ENCODE assay signal across 8 cellular contexts in the genomic region with DNA sequence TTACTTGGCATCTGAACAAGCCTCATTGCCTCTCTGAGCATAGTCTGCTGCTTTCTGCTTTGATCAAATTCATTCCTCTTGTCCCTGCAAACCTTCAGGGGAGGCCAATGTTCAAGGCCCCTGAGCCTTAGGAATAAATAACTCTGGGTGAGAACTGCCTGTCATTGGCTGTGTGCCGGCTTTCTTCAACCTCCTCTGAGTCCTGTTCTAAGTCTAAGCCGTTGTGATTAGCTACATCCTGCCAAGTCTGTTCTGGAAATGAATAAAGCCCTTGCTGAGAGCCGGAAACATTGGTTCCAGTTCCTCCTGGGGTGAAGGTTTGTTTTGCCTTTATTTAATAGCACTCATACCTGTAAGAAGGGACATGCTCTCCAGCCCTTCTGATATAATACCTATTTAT. TPM values are rescaled to one million over a fixed set of nuclear protein-coding genes. Genes with fewer than 3 reads are reported as not detected.
DNase-seq lines count a peak whose midpoint lies in the region; ATAC-seq and TF ChIP-seq lines count a peak whose summit lies in the region.

No MANE protein-coding gene starts in this region.

- H3K36me3 Mint-ChIP-seq in activated CD4-positive, alpha-beta T cell treated with anti-CD3 and anti-CD28 coated beads, Interleukin-2, amount 10 ng/mL, durations not matched to agents 7 days and 5 days (ENCODE audit: low read depth), result peaks cover 26% of the 10 kb centered on the region
- peaks cover 2% of the 10 kb centered on the region for H3K36me3 Mint-ChIP-seq in memory B cell

- dilution Hi-C loops in mammary epithelial cell (cut with HindIII; ENCODE audit: low sequenced_read_pairs), result no loop called here

- H3K9me3 Mint-ChIP-seq in activated CD4-positive, alpha-beta T cell treated with anti-CD3 and anti-CD28 coated beads, Interleukin-2, amount 10 ng/mL, durations not matched to agents 7 days and 5 days, result no peaks in the 10 kb centered on the region
- no peaks in the 10 kb centered on the region for H3K9me3 Mint-ChIP-seq in memory B cell

- no peaks in the 10 kb centered on the region for H3K9me3 ChIP-seq in mammary epithelial cell (replicated peaks; ENCODE audit: insufficient read depth, low read length)

- in situ Hi-C loops in mammary epithelial cell (cut with MboI; ENCODE audit: low sequenced_read_pairs in 2 of 2), result no loop called here

- H3K27ac Mint-ChIP-seq in activated CD4-positive, alpha-beta T cell treated with anti-CD3 and anti-CD28 coated beads, Interleukin-2, amount 10 ng/mL, durations not matched to agents 7 days and 5 days, result peak overlapping the region; percentile 85
- peak overlapping the region; percentile 85 for H3K27ac Mint-ChIP-seq in memory B cell

- peaks cover 100% of the 10 kb centered on the region for H3K79me2 ChIP-seq in mammary epithelial cell (ENCODE audit: insufficient read depth, low read length)

- H2AFZ ChIP-seq in mammary epithelial cell (ENCODE audit: low read depth, low read length), result no peak overlapping the region

- H3K4me3 Mint-ChIP-seq in activated CD4-positive, alpha-beta T cell treated with anti-CD3 and anti-CD28 coated beads, Interleukin-2, amount 10 ng/mL, durations not matched to agents 7 days and 5 days, result no peak overlapping the region
- H3K4me3 Mint-ChIP-seq in memory B cell, result peak overlapping the region; percentile 76

- H3K9ac ChIP-seq in mammary epithelial cell (ENCODE audit: insufficient read depth, low read length), result no peak overlapping the region

- peaks cover 87% of the 10 kb centered on the region for H3K4me1 Mint-ChIP-seq in activated CD4-positive, alpha-beta T cell treated with anti-CD3 and anti-CD28 coated beads, Interleukin-2, amount 10 ng/mL, durations not matched to agents 7 days and 5 days
- H3K4me1 Mint-ChIP-seq in memory B cell, result peaks cover 84% of the 10 kb centered on the region

- H3K36me3 ChIP-seq in mammary epithelial cell (ENCODE audit: insufficient read depth, low read length), result peaks cover 2% of the 10 kb centered on the region

- no peaks in the 10 kb centered on the region for H3K27me3 ChIP-seq in mammary epithelial cell (ENCODE audit: insufficient read depth, low read length)

- no peak overlapping the region for H3K27ac ChIP-seq in mammary epithelial cell (ENCODE audit: insufficient read depth, low read depth, low read length)

- DNase-seq in activated CD4-positive, alpha-beta T cell treated with anti-CD3 and anti-CD28 coated beads, Interleukin-2, amount 10 ng/mL, durations not matched to agents 7 days and 5 days, result peak; percentile 18
- no peak for DNase-seq in activated CD4-positive, alpha-beta T cell treated with anti-CD3 and anti-CD28 coated beads for 4 hours
- DNase-seq in cerebellar cortex (ENCODE audit: low spot score), result peak; percentile 83
- no peak for DNase-seq in memory B cell (ENCODE audit: low spot score in 2 of 2)
- no peak for DNase-seq in HuH-7 (ENCODE audit: low spot score)
- DNase-seq in mammary epithelial cell, result no peak
- DNase-seq in effector CD4-positive, alpha-beta T cell, result no peak

- no peak for TF ChIP-seq CTCF in mammary epithelial cell (conservative IDR thresholded peaks at IDR 0.05 in 1 of 2, IDR thresholded peaks at IDR 0.05 in 1 of 2; ENCODE audit: extremely low read depth in 1 of 2, insufficient read depth in 1 of 2, low read depth in 1 of 2, low read length in 2 of 2)

- no peak overlapping the region for H3K4me2 ChIP-seq in mammary epithelial cell (ENCODE audit: insufficient read depth, low read depth, low read length)

- peaks cover 28% of the 10 kb centered on the region for H4K20me1 ChIP-seq in mammary epithelial cell (ENCODE audit: insufficient read depth, low read length)

- BruUV-seq in mammary epithelial cell (replicated peaks; lab: Mats Ljungman, UMichigan), result no TSS peak

- intact Hi-C loops in mammary epithelial cell (cut with micrococcal nuclease), result no loop called here

- H3K4me1 ChIP-seq in mammary epithelial cell (ENCODE audit: insufficient read depth, low read length), result peaks cover 3% of the 10 kb centered on the region

- WGBS in mammary epithelial cell (ENCODE audit: low coverage, missing lambda C conversion rate), result 12% methylated on average over 3 of the region's 3 CpGs

- peak; percentile 56 for ATAC-seq in HG03460 (IDR thresholded peaks at IDR 0.05; ENCODE audit: unreplicated experiment)
- peak; percentile 11 for ATAC-seq in memory B cell (ENCODE audit: low read depth)

- no peaks in the 10 kb centered on the region for H3K27me3 Mint-ChIP-seq in activated CD4-positive, alpha-beta T cell treated with anti-CD3 and anti-CD28 coated beads, Interleukin-2, amount 10 ng/mL, durations not matched to agents 7 days and 5 days
- H3K27me3 Mint-ChIP-seq in memory B cell, result no peaks in the 10 kb centered on the region

- POLR2A ChIA-PET in activated CD4-positive, alpha-beta T cell treated with anti-CD3 and anti-CD28 coated beads, Interleukin-2, amount 10 ng/mL, durations not matched to agents 7 days and 5 days (lab: Charles Lee), result no interaction called here

- CTCF ChIA-PET in activated CD4-positive, alpha-beta T cell treated with anti-CD3 and anti-CD28 coated beads, Interleukin-2, amount 10 ng/mL, durations not matched to agents 7 days and 5 days (lab: Charles Lee), result interaction anchor here (0.5 to 1.7 kb wide), 2 partner anchors 13 to 296 kb away, joined by 3 to 5 read pairs; partner anchors contain the start of gene RNF4
- CTCF ChIA-PET in mammary epithelial cell (lab: Charles Lee; ENCODE audit: low non-redundant PET), result no interaction called here

- no peak overlapping the region for H3K4me3 ChIP-seq in mammary epithelial cell (replicated peaks in 1 of 3; ENCODE audit: insufficient read depth in 1 of 3, low read depth in 2 of 3, low read length in 3 of 3)

RNA-seq across cellular contexts. Expression of gene RNF4, which starts 13.8 kb away (rescaled TPM):
- 100 to 1,000 TPM in 1 of 2 experiments, 10 to 100 TPM in 1; 96.2 to 102 TPM for total RNA-seq in activated CD4-positive, alpha-beta T cell treated with anti-CD3 and anti-CD28 coated beads, Interleukin-2, amount 10 ng/mL, durations not matched to agents 7 days and 5 days
- 10 to 100 TPM; 57.3 to 60.2 TPM for total RNA-seq in mammary epithelial cell
- polyA plus RNA-seq in mammary epithelial cell, result 68.7 TPM
- 93.4 TPM for polyA minus RNA-seq in mammary epithelial cell

RNA-seq across cellular contexts. Expression of gene FAM193A, which starts 53.8 kb away (rescaled TPM):
- total RNA-seq in activated CD4-positive, alpha-beta T cell treated with anti-CD3 and anti-CD28 coated beads, Interleukin-2, amount 10 ng/mL, durations not matched to agents 7 days and 5 days, result 10 to 100 TPM; 33.2 to 35.5 TPM
- total RNA-seq in mammary epithelial cell, result 10 to 100 TPM; 15.5 to 22.2 TPM
- 4.2 TPM for polyA plus RNA-seq in mammary epithelial cell
- polyA minus RNA-seq in mammary epithelial cell, result 14.6 TPM

Comparison
In these comparisons a context has a peak if more than half of its experiments do, and no peak if none do; other contexts are left out.
1. DNase-seq: peak in activated CD4-positive, alpha-beta T cell treated with anti-CD3 and anti-CD28 coated beads, Interleukin-2, amount 10 ng/mL, durations not matched to agents 7 days and 5 days (single experiment) and cerebellar cortex (single experiment); none in activated CD4-positive, alpha-beta T cell treated with anti-CD3 and anti-CD28 coated beads for 4 hours (0 of 2), memory B cell (0 of 2), HuH-7 (single experiment), mammary epithelial cell (single experiment) and effector CD4-positive, alpha-beta T cell (single experiment).